In genomic region chr6:33815854-33816253, GRCh38 we compare ENCODE assay signal across 8 cellular contexts. TPM values are rescaled to one million over a fixed set of nuclear protein-coding genes. Genes with fewer than 3 reads are reported as not detected.
DNase-seq lines count a peak whose midpoint lies in the region; ATAC-seq and TF ChIP-seq lines count a peak whose summit lies in the region.

No MANE protein-coding gene starts in this region.

- H3K4me1 ChIP-seq in vagina: no peaks in the 10 kb centered on the region

- no peak for TF ChIP-seq CTCF in choroid plexus epithelial cell (conservative IDR thresholded peaks at IDR 0.05; ENCODE audit: low read depth, low read length)
- TF ChIP-seq CTCF in vagina (IDR thresholded peaks at IDR 0.05): no peak

- no peak for ATAC-seq in activated CD4-positive, CD25-positive, alpha-beta regulatory T cell treated with anti-CD3 and anti-CD28 coated beads, Interleukin-2, amount 50 U/mL, for 24 hours

- no peaks in the 10 kb centered on the region for H3K36me3 ChIP-seq in vagina

- H3K27ac ChIP-seq in vagina: no peak overlapping the region

- H3K27me3 ChIP-seq in vagina: no peaks in the 10 kb centered on the region

- H3K4me3 ChIP-seq in choroid plexus epithelial cell (ENCODE audit: low read depth, low read length) (no peak overlapping the region), vagina (no peak overlapping the region)

- H3K9me3 ChIP-seq in vagina: no peaks in the 10 kb centered on the region

- intact Hi-C loops in vagina (cut with DNase I): no loop called here

- TF ChIP-seq POLR2A in vagina (IDR thresholded peaks at IDR 0.05): no peak

- DNase-seq in 8988T: peak; percentile 81
- peak; percentile 43 for DNase-seq in ELR (ENCODE audit: low read depth)
- peak; percentile 43 for DNase-seq in NCI-H2227 treated with DMSO at 0.1 percent for 48 hours (lab: John Stamatoyannopoulos, UW)
- DNase-seq in choroid plexus epithelial cell (ENCODE audit: low read depth): peak; percentile 64
- no peak for DNase-seq in SKM-1 (lab: John Stamatoyannopoulos, UW; ENCODE audit: unreplicated experiment)
- no peak for DNase-seq in NCI-H2107 treated with DMSO at 0.1 percent for 48 hours (lab: John Stamatoyannopoulos, UW; ENCODE audit: unreplicated experiment)
- DNase-seq in vagina (ENCODE audit: extremely low spot score in 2 of 2): no peak

RNA-seq across cellular contexts. Expression of gene MLN, which starts 12.1 kb away (rescaled TPM):
- not detected for total RNA-seq in vagina

RNA-seq across cellular contexts. Expression of gene LEMD2, which starts 26.9 kb away (rescaled TPM):
- 55.5 TPM for total RNA-seq in vagina

Comparison
In these comparisons a context has a peak if more than half of its experiments do, and no peak if none do; other contexts are left out.
1. DNase-seq: peak in 8988T (single experiment), ELR (single experiment), NCI-H2227 treated with DMSO at 0.1 percent for 48 hours (single experiment) and choroid plexus epithelial cell (single experiment); none in SKM-1 (single experiment), NCI-H2107 treated with DMSO at 0.1 percent for 48 hours (single experiment) and vagina (0 of 2).